Comparison of ENCODE assay signal across 14 cellular contexts in the genomic region with DNA sequence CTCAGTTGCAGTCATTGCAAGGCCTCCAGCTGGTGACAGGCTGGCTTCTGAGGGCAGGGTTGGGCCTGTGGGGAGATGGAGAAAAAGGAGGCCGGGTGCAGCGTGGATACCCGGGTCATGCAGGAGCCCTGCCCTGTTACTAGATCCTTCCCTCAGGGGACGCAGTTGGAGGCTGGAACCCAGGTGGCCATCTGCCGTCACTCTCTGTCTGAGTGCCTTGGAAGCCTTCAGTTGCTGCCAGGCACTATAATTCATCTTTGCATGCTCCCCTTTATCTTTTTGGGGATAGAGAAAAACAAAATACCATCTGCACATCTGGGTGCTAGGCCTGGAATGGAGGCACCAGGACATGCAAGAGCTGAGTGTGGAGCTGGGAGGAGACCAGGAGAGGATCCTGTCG.
"Had no signal": no experiment of that assay in that cellular context is flagged by ENCODE, and none has a peak within 500 bp of the region (broad histone marks: within the 10 kb centered on the region; RNA-seq: fewer than 3 reads in every experiment).

No MANE protein-coding gene starts in this region.

- H3K4me3 ChIP-seq: lower lobe of right lung had no signal

- ATAC-seq: activated T-helper 17 cell treated with anti-CD3 and anti-CD28 coated beads, Interleukin-2, amount 50 U/mL, for 72 hours; lower lobe of right lung; sciatic nerve; stimulated activated naive B cell treated with anti-CD40 and anti-IgM and Interleukin-4, amounts not matched to agents 10 μg/mL and 1 μg/mL and 100 μg/mL, for 72 hours had no signal

- H3K9me3 ChIP-seq: lower lobe of right lung had no signal

- DNase-seq: activated B cell treated with CpG ODN at 0.5 μM for 24 hours; activated CD4-positive, alpha-beta T cell treated with anti-CD3 and anti-CD28 coated beads, Interleukin-2, amount 10 ng/mL, durations not matched to agents 7 days and 5 days; activated CD8-positive, alpha-beta memory T cell treated with anti-CD3 and anti-CD28 coated beads for 24 hours; activated naive CD4-positive, alpha-beta T cell treated with anti-CD3 and anti-CD28 coated beads for 36 hours; effector memory CD4-positive, alpha-beta T cell; hypothalamus; kidney glomerular epithelial cell; lower lobe of right lung; stimulated activated CD4-positive, alpha-beta T cell treated with anti-CD3 and anti-CD28 coated beads, Interleukin-2, amount 100 ng/mL, for 24 hours; stimulated activated naive B cell treated with anti-CD40 and anti-IgM and Interleukin-4, amounts not matched to agents 10 μg/mL and 1 μg/mL and 100 μg/mL, for 72 hours; substantia nigra; trophoblast cell had no signal

- H3K4me1 ChIP-seq: lower lobe of right lung had no signal

- H3K36me3 ChIP-seq: lower lobe of right lung had no signal

- H3K27ac ChIP-seq: lower lobe of right lung had no signal
